In genomic region chr3:101836160-101836559, GRCh38 we compare ENCODE assay signal across 13 cellular contexts. TPM values are rescaled to one million over a fixed set of nuclear protein-coding genes. Genes with fewer than 3 reads are reported as not detected.
DNase-seq lines count a peak whose midpoint lies in the region; ATAC-seq and TF ChIP-seq lines count a peak whose summit lies in the region.
"Had no signal": no experiment of that assay in that cellular context is flagged by ENCODE, and none has a peak within 500 bp of the region (broad histone marks: within the 10 kb centered on the region; RNA-seq: fewer than 3 reads in every experiment).

No MANE protein-coding gene starts in this region.

- H3K4me2 ChIP-seq in OCI-LY3 (ENCODE audit: low read length) = peak overlapping the region; percentile 77

- H3K4me3 ChIP-seq in GM12865 (ENCODE audit: low read depth, low read length) = peak overlapping the region; percentile 1; the same call in 1 of the 2 replicates
- no peak overlapping the region for H3K4me3 ChIP-seq in OCI-LY3 (ENCODE audit: low read length)
- H3K4me3 ChIP-seq in esophagus muscularis mucosa = no peak overlapping the region
- H3K4me3 ChIP-seq: K562, SJCRH30 had no signal

- no peak for TF ChIP-seq POLR2A in esophagus muscularis mucosa (IDR thresholded peaks at IDR 0.05; ENCODE audit: low read depth)

- peaks cover 0 to 2% of the 10 kb centered on the region in 2 donors for H3K9me3 Mint-ChIP-seq in stimulated activated naive B cell treated with anti-CD40 and anti-IgM and Interleukin-4, amounts not matched to agents 10 μg/mL and 1 μg/mL and 100 μg/mL, for 72 hours
- no peaks in the 10 kb centered on the region for H3K9me3 Mint-ChIP-seq in Calu3 (ENCODE audit: low read depth, unreplicated experiment)
- H3K9me3 Mint-ChIP-seq: CD4-positive, CD25-positive, alpha-beta regulatory T cell had no signal

- peak overlapping the region; percentile 32 for H3K27ac ChIP-seq in OCI-LY3 (ENCODE audit: low read length)
- H3K27ac ChIP-seq in esophagus muscularis mucosa (replicated peaks in 1 of 4) = peak overlapping the region in 3 of 4 donors; percentile 61 to 73 (median 72)
- H3K27ac ChIP-seq: SJCRH30 had no signal

- DNase-seq in GM12865 (ENCODE audit: low read depth) (no peak), esophagus muscularis mucosa (ENCODE audit: extremely low spot score) (no peak), Calu3 (no peak), NCI-H82 (lab: John Stamatoyannopoulos, UW) (no peak), MV-4-11 (lab: John Stamatoyannopoulos, UW) (no peak)
- no peak for DNase-seq in stimulated activated naive B cell treated with anti-CD40 and anti-IgM and Interleukin-4, amounts not matched to agents 10 μg/mL and 1 μg/mL and 100 μg/mL, for 72 hours
- DNase-seq: Caco-2; CD4-positive, CD25-positive, alpha-beta regulatory T cell; GOT3; NCI-H1092 had no signal

- H3K9ac ChIP-seq in OCI-LY3 (ENCODE audit: low read length) = no peak overlapping the region

- peak; percentile 6 to 15 for ATAC-seq in stimulated activated naive B cell treated with anti-CD40 and anti-IgM and Interleukin-4, amounts not matched to agents 10 μg/mL and 1 μg/mL and 100 μg/mL, for 72 hours (replicated peaks)
- ATAC-seq: K562 had no signal

- H3K79me2 ChIP-seq in OCI-LY3 (ENCODE audit: low read length) = peaks cover 100% of the 10 kb centered on the region

- intact Hi-C loops in esophagus muscularis mucosa (cut with DNase I) (no loop called here), Calu3 (cut with micrococcal nuclease; ENCODE audit: unreplicated experiment) (no loop called here)

- peaks cover 66 to 86% of the 10 kb centered on the region in 2 donors for H3K36me3 Mint-ChIP-seq in stimulated activated naive B cell treated with anti-CD40 and anti-IgM and Interleukin-4, amounts not matched to agents 10 μg/mL and 1 μg/mL and 100 μg/mL, for 72 hours
- no peaks in the 10 kb centered on the region for H3K36me3 Mint-ChIP-seq in Calu3 (ENCODE audit: insufficient read depth, unreplicated experiment)

- TF ChIP-seq EP300 in esophagus muscularis mucosa (IDR thresholded peaks at IDR 0.05) = no peak

- H3K27me3 Mint-ChIP-seq in stimulated activated naive B cell treated with anti-CD40 and anti-IgM and Interleukin-4, amounts not matched to agents 10 μg/mL and 1 μg/mL and 100 μg/mL, for 72 hours = no peaks in the 10 kb centered on the region
- no peaks in the 10 kb centered on the region for H3K27me3 Mint-ChIP-seq in Calu3 (ENCODE audit: unreplicated experiment)
- H3K27me3 Mint-ChIP-seq: CD4-positive, CD25-positive, alpha-beta regulatory T cell had no signal

- H2AFZ ChIP-seq in OCI-LY3 (ENCODE audit: low read depth, low read length) = no peak overlapping the region

- CTCF ChIA-PET in Calu3 (lab: Charles Lee) = no interaction called here

- peak overlapping the region; percentile 64 to 65 for H3K4me3 Mint-ChIP-seq in stimulated activated naive B cell treated with anti-CD40 and anti-IgM and Interleukin-4, amounts not matched to agents 10 μg/mL and 1 μg/mL and 100 μg/mL, for 72 hours
- H3K4me3 Mint-ChIP-seq in Calu3 (ENCODE audit: low read depth, unreplicated experiment) = no peak overlapping the region
- H3K4me3 Mint-ChIP-seq: CD4-positive, CD25-positive, alpha-beta regulatory T cell had no signal

- no TSS peak for BruUV-seq in Calu3 (replicated peaks; lab: Mats Ljungman, UMichigan)

- no peaks in the 10 kb centered on the region for H3K9me3 ChIP-seq in OCI-LY3 (ENCODE audit: insufficient read depth, low read length)
- H3K9me3 ChIP-seq in esophagus muscularis mucosa = no peaks in the 10 kb centered on the region
- H3K9me3 ChIP-seq: Caco-2, SJCRH30 had no signal

- H3K27me3 ChIP-seq in OCI-LY3 (ENCODE audit: low read depth, low read length) = no peaks in the 10 kb centered on the region
- no peaks in the 10 kb centered on the region for H3K27me3 ChIP-seq in esophagus muscularis mucosa
- H3K27me3 ChIP-seq: SJCRH30 had no signal

- peak overlapping the region; percentile 83 for H3K27ac Mint-ChIP-seq in stimulated activated naive B cell treated with anti-CD40 and anti-IgM and Interleukin-4, amounts not matched to agents 10 μg/mL and 1 μg/mL and 100 μg/mL, for 72 hours
- no peak overlapping the region for H3K27ac Mint-ChIP-seq in Calu3 (ENCODE audit: unreplicated experiment)

- H3K36me3 ChIP-seq in OCI-LY3 (replicated peaks; ENCODE audit: low read depth, low read length) (peaks cover 64% of the 10 kb centered on the region), esophagus muscularis mucosa (no peaks in the 10 kb centered on the region)
- H3K36me3 ChIP-seq: SJCRH30 had no signal

- H3K4me1 ChIP-seq in OCI-LY3 (ENCODE audit: low read length) (peaks cover 67% of the 10 kb centered on the region), esophagus muscularis mucosa (peaks cover 0 to 43% (median 41%) of the 10 kb centered on the region in 4 donors)
- H3K4me1 ChIP-seq: Caco-2 had no signal

- WGBS in esophagus muscularis mucosa = 95% methylated on average over 6 of the region's 6 CpGs

- TF ChIP-seq CTCF in GM12865 (IDR thresholded peaks at IDR 0.05; ENCODE audit: insufficient read depth, low read depth, low read length, missing control alignments) (no peak), OCI-LY3 (IDR thresholded peaks at IDR 0.05; ENCODE audit: low read depth, low read length) (no peak), esophagus muscularis mucosa (IDR thresholded peaks at IDR 0.05) (no peak), Calu3 (IDR thresholded peaks at IDR 0.05; ENCODE audit: unreplicated experiment) (no peak)

- H4K20me1 ChIP-seq in OCI-LY3 (ENCODE audit: insufficient read depth, low read length) = peaks cover 72% of the 10 kb centered on the region

- peaks cover 66 to 85% of the 10 kb centered on the region in 2 donors for H3K4me1 Mint-ChIP-seq in stimulated activated naive B cell treated with anti-CD40 and anti-IgM and Interleukin-4, amounts not matched to agents 10 μg/mL and 1 μg/mL and 100 μg/mL, for 72 hours
- H3K4me1 Mint-ChIP-seq in Calu3 (ENCODE audit: low read depth, unreplicated experiment) = peaks cover 28% of the 10 kb centered on the region

RNA-seq across cellular contexts. Expression of gene NFKBIZ, which starts 13.2 kb away (rescaled TPM):
- total RNA-seq in esophagus muscularis mucosa = 100 to 1,000 TPM in 1 of 4 donors, 10 to 100 TPM in 3; 49.8 to 103 (median 95.4) TPM
- 217 and 227 TPM in 2 replicates for total RNA-seq in Calu3 (2022)

RNA-seq across cellular contexts. Expression of gene NXPE3, which starts 57.1 kb away (rescaled TPM):
- total RNA-seq in esophagus muscularis mucosa = 10 to 100 TPM; 12.4 to 19.5 (median 17.8) TPM
- 3.0 and 3.1 TPM in 2 replicates for total RNA-seq in Calu3 (2022)
